ENCODE assay signal across 15 cellular contexts in the genomic region with DNA sequence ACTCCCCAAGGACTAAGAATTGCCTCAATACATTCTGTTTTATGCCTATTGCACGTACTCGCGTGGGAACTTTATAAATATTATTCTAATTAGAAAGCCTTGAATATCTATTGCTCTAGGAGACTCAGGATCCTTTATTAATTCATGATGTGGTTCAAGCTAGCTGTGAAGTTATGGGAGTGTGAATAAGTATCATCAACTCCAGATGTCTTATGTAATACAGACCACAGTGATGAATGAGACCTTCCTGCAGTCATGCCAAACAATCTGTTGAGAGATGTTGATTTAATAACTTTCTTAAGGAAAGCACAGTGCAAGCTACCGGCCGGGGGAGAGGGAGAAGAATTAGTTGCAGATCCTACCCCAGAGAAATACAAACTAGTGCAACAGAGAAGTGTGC.
DNase-seq lines count a peak whose midpoint lies in the region; TF ChIP-seq lines count a peak whose summit lies in the region.
"Had no signal": no experiment of that assay in that cellular context is flagged by ENCODE, and none has a peak within 500 bp of the region (broad histone marks: within the 10 kb centered on the region; RNA-seq: fewer than 3 reads in every experiment).

No MANE protein-coding gene starts in this region.

- no peaks in the 10 kb centered on the region for H3K9me3 ChIP-seq in hepatocyte (ENCODE audit: low read depth)
- H3K9me3 ChIP-seq: BLaER1, transverse colon had no signal

- H3K79me2 ChIP-seq in hepatocyte = no peaks in the 10 kb centered on the region

- WGBS in hepatocyte (ENCODE audit: low lambda C conversion rate, missing lambda C conversion rate) = 78% methylated on average over 5 of the region's 5 CpGs

- no peak overlapping the region for H2AFZ ChIP-seq in hepatocyte

- H3K27ac ChIP-seq in hepatocyte = no peak overlapping the region
- H3K27ac ChIP-seq: BLaER1, transverse colon had no signal

- H3K36me3 ChIP-seq in hepatocyte (replicated peaks; ENCODE audit: insufficient read depth, low read depth) = no peaks in the 10 kb centered on the region
- H3K36me3 ChIP-seq: BLaER1, transverse colon had no signal

- no peaks in the 10 kb centered on the region for H4K20me1 ChIP-seq in hepatocyte (ENCODE audit: insufficient read depth, poor library complexity, severe bottlenecking)
- H4K20me1 ChIP-seq: BLaER1 had no signal

- H3K4me3 ChIP-seq in AG10803 (ENCODE audit: low read length) (no peak overlapping the region), choroid plexus epithelial cell (ENCODE audit: low read depth, low read length) (no peak overlapping the region), hepatocyte (no peak overlapping the region)
- H3K4me3 ChIP-seq: BLaER1, K562, transverse colon had no signal

- no peak for TF ChIP-seq CTCF in AG10803 (conservative IDR thresholded peaks at IDR 0.05; ENCODE audit: low read length)
- TF ChIP-seq CTCF in choroid plexus epithelial cell (conservative IDR thresholded peaks at IDR 0.05; ENCODE audit: low read depth, low read length) = no peak
- no peak for TF ChIP-seq CTCF in GM20000 (IDR thresholded peaks at IDR 0.05; ENCODE audit: extremely low read depth, missing control alignments)
- TF ChIP-seq CTCF in hepatocyte (IDR thresholded peaks at IDR 0.05; ENCODE audit: poor library complexity) = no peak

- DNase-seq in AG10803 (ENCODE audit: low read depth) = peak; percentile 76
- peak; percentile 50 for DNase-seq in NCI-H226
- peak; percentile 81 for DNase-seq in choroid plexus epithelial cell (ENCODE audit: low read depth)
- DNase-seq in kidney tubule cell (ENCODE audit: low spot score) = peak; percentile 71
- no peak for DNase-seq in GM03348 (ENCODE audit: low spot score)
- no peak for DNase-seq in GM20000 (ENCODE audit: low spot score)
- DNase-seq in SW480 (ENCODE audit: low spot score) = no peak
- no peak for DNase-seq in hepatocyte (ENCODE audit: low spot score)
- DNase-seq: DMS79 treated with DMSO at 0.1 percent for 48 hours, NCI-H187, NCI-H526 treated with DMSO at 0.1 percent for 48 hours, T-helper 9 cell, transverse colon had no signal

- H3K27me3 ChIP-seq in hepatocyte = no peaks in the 10 kb centered on the region
- H3K27me3 ChIP-seq: BLaER1, transverse colon had no signal

- no peak overlapping the region for H3K4me2 ChIP-seq in hepatocyte
- H3K4me2 ChIP-seq: BLaER1 had no signal

- H3K9me2 ChIP-seq in hepatocyte (replicated peaks; ENCODE audit: insufficient read depth) = no peaks in the 10 kb centered on the region

- no peaks in the 10 kb centered on the region for H3K4me1 ChIP-seq in hepatocyte (ENCODE audit: insufficient read depth)
- H3K4me1 ChIP-seq: BLaER1, transverse colon had no signal

Comparison
In these comparisons a context has a peak if more than half of its experiments do, and no peak if none do; other contexts are left out.
1. DNase-seq: peak in AG10803 (single experiment), NCI-H226 (single experiment), choroid plexus epithelial cell (single experiment) and kidney tubule cell (single experiment); none in GM03348 (single experiment), GM20000 (single experiment), SW480 (single experiment) and hepatocyte (single experiment).